In genomic region chr4:15649914-15650545, GRCh38 we compare ENCODE assay signal across 1 cellular context.
A peak's percentile ranks its signal among the peaks of the same experiment; 100 is the strongest.
TF ChIP-seq lines count a peak whose summit lies in the region.

No MANE protein-coding gene starts in this region.

TF ChIP-seq in HepG2, 621 proteins besides CTCF, POLR2A, EP300 and RAD21 (continued from another document):
- TF ChIP-seq, protein P1, sequence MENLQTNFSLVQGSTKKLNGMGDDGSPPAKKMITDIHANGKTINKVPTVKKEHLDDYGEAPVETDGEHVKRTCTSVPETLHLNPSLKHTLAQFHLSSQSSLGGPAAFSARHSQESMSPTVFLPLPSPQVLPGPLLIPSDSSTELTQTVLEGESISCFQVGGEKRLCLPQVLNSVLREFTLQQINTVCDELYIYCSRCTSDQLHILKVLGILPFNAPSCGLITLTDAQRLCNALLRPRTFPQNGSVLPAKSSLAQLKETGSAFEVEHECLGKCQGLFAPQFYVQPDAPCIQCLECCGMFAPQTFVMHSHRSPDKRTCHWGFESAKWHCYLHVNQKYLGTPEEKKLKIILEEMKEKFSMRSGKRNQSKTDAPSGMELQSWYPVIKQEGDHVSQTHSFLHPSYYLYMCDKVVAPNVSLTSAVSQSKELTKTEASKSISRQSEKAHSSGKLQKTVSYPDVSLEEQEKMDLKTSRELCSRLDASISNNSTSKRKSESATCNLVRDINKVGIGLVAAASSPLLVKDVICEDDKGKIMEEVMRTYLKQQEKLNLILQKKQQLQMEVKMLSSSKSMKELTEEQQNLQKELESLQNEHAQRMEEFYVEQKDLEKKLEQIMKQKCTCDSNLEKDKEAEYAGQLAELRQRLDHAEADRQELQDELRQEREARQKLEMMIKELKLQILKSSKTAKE (CRISPR knock-in tag; IDR thresholded peaks at IDR 0.05; ENCODE audit: borderline replicate concordance): no peak
- TF ChIP-seq ARNTL (CRISPR knock-in tag; IDR thresholded peaks at IDR 0.05) (no peak), ZBTB33 (CRISPR knock-in tag; IDR thresholded peaks at IDR 0.05) (no peak), NR2F6 (IDR thresholded peaks at IDR 0.05) (no peak), NR2F6 (CRISPR knock-in tag; IDR thresholded peaks at IDR 0.05) (no peak), ZNF580 (CRISPR knock-in tag; IDR thresholded peaks at IDR 0.05; ENCODE audit: borderline replicate concordance, low read depth) (no peak), ETV5 (CRISPR knock-in tag; IDR thresholded peaks at IDR 0.05; ENCODE audit: borderline replicate concordance) (peak; percentile 84; the same call in 1 of the 2 replicates), SP2 (CRISPR knock-in tag; IDR thresholded peaks at IDR 0.05) (no peak), ZNF574 (CRISPR knock-in tag; IDR thresholded peaks at IDR 0.05) (no peak), TGIF2 (CRISPR knock-in tag; IDR thresholded peaks at IDR 0.05) (0 out of 2 replicates have a peak, but pooled peaks have one; percentile 28), RCOR2 (CRISPR knock-in tag; IDR thresholded peaks at IDR 0.05) (no peak), SP1 (IDR thresholded peaks at IDR 0.05) (no peak), SP1 (CRISPR knock-in tag; IDR thresholded peaks at IDR 0.05) (no peak), FOXK1 (CRISPR knock-in tag; IDR thresholded peaks at IDR 0.05; ENCODE audit: borderline replicate concordance, low read depth) (0 out of 2 replicates have a peak, but pooled peaks have one; percentile 19), PLRG1 (conservative IDR thresholded peaks at IDR 0.05) (no peak), MTERF4 (CRISPR knock-in tag; IDR thresholded peaks at IDR 0.05) (no peak), SMC3 (IDR thresholded peaks at IDR 0.05; ENCODE audit: low read length) (peak; percentile 44), ZNF34 (CRISPR knock-in tag; IDR thresholded peaks at IDR 0.05; ENCODE audit: borderline replicate concordance) (no peak), ZNF205 (CRISPR knock-in tag; IDR thresholded peaks at IDR 0.05) (no peak), SIN3A (IDR thresholded peaks at IDR 0.05; ENCODE audit: borderline replicate concordance, low read depth, low read length) (no peak), FOXA1 (IDR thresholded peaks at IDR 0.05) (no peak), FOXA1 (CRISPR knock-in tag; IDR thresholded peaks at IDR 0.05) (no peak), ZNF598 (CRISPR knock-in tag; IDR thresholded peaks at IDR 0.05; ENCODE audit: borderline replicate concordance) (no peak), PTBP1 (IDR thresholded peaks at IDR 0.05; ENCODE audit: low read depth, low read length, poor library complexity, severe bottlenecking) (no peak), ZFP90 (CRISPR knock-in tag; IDR thresholded peaks at IDR 0.05; ENCODE audit: borderline replicate concordance) (no peak), NR3C1 (CRISPR knock-in tag; IDR thresholded peaks at IDR 0.05) (no peak), ISX (CRISPR knock-in tag; conservative IDR thresholded peaks at IDR 0.05) (no peak), ZNF747 (CRISPR knock-in tag; IDR thresholded peaks at IDR 0.05; ENCODE audit: borderline replicate concordance) (no peak), XBP1 (CRISPR knock-in tag; IDR thresholded peaks at IDR 0.05) (no peak), ZNF768 (CRISPR knock-in tag; IDR thresholded peaks at IDR 0.05) (no peak), KDM4B (CRISPR knock-in tag; IDR thresholded peaks at IDR 0.05) (no peak), PRDM15 (CRISPR knock-in tag; IDR thresholded peaks at IDR 0.05) (no peak), THAP11 (CRISPR knock-in tag; IDR thresholded peaks at IDR 0.05) (no peak), TEAD3 (CRISPR knock-in tag; optimal IDR thresholded peaks at IDR 0.05; ENCODE audit: borderline replicate concordance) (peak; percentile 20), KAT8 (CRISPR knock-in tag; IDR thresholded peaks at IDR 0.05) (0 out of 2 replicates have a peak, but pooled peaks have one; percentile 25), ZIK1 (CRISPR knock-in tag; IDR thresholded peaks at IDR 0.05; ENCODE audit: borderline replicate concordance, low read depth) (no peak), ELF1 (CRISPR knock-in tag; IDR thresholded peaks at IDR 0.05) (no peak), RARG (CRISPR knock-in tag; IDR thresholded peaks at IDR 0.05; ENCODE audit: low read depth) (no peak), ATF5 (CRISPR knock-in tag; IDR thresholded peaks at IDR 0.05; ENCODE audit: low read depth) (no peak), HNF4A (CRISPR knock-in tag; IDR thresholded peaks at IDR 0.05) (no peak), NKX3-1 (CRISPR knock-in tag; IDR thresholded peaks at IDR 0.05) (no peak), SMAD1 (CRISPR knock-in tag; IDR thresholded peaks at IDR 0.05; ENCODE audit: borderline replicate concordance, low read depth) (no peak), FUBP1 (CRISPR knock-in tag; IDR thresholded peaks at IDR 0.05; ENCODE audit: borderline replicate concordance) (no peak)
- TF ChIP-seq, protein P2, sequence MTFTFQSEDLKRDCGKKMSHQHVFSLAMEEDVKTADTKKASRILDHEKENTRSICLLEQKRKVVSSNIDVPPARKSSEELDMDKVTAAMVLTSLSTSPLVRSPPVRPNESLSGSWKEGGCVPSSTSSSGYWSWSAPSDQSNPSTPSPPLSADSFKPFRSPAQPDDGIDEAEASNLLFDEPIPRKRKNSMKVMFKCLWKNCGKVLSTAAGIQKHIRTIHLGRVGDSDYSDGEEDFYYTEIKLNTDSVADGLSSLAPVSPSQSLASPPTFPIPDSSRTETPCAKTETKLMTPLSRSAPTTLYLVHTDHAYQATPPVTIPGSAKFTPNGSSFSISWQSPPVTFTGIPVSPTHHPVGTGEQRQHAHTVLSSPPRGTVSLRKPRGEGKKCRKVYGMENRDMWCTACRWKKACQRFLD (CRISPR knock-in tag; IDR thresholded peaks at IDR 0.05; ENCODE audit: borderline replicate concordance): no peak
- TF ChIP-seq, protein P3, sequence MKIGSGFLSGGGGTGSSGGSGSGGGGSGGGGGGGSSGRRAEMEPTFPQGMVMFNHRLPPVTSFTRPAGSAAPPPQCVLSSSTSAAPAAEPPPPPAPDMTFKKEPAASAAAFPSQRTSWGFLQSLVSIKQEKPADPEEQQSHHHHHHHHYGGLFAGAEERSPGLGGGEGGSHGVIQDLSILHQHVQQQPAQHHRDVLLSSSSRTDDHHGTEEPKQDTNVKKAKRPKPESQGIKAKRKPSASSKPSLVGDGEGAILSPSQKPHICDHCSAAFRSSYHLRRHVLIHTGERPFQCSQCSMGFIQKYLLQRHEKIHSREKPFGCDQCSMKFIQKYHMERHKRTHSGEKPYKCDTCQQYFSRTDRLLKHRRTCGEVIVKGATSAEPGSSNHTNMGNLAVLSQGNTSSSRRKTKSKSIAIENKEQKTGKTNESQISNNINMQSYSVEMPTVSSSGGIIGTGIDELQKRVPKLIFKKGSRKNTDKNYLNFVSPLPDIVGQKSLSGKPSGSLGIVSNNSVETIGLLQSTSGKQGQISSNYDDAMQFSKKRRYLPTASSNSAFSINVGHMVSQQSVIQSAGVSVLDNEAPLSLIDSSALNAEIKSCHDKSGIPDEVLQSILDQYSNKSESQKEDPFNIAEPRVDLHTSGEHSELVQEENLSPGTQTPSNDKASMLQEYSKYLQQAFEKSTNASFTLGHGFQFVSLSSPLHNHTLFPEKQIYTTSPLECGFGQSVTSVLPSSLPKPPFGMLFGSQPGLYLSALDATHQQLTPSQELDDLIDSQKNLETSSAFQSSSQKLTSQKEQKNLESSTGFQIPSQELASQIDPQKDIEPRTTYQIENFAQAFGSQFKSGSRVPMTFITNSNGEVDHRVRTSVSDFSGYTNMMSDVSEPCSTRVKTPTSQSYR (CRISPR knock-in tag; IDR thresholded peaks at IDR 0.05; ENCODE audit: borderline replicate concordance): peak; percentile 69; the same call in 1 of the 2 replicates
